ENCODE assay signal across 38 cellular contexts in the genomic region with DNA sequence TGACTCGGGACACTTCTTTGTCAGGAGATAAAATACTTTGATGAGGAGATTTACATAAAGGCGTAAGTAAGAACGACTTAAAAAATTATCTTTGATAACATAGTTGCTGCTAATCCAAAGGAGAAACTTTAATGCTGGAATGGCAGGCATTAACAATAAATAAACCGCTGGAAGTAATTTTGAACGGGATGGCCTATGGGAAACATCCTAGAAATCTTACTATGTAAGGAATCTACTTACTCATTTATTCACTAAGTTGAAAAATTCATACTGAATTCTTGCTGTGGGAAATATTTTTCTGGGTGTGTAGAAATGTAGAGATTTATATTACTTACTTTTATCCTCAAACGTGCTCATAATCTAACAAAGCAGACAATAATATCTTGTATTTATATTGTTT.
"Had no signal": no experiment of that assay in that cellular context is flagged by ENCODE, and none has a peak within 500 bp of the region (broad histone marks: within the 10 kb centered on the region; RNA-seq: fewer than 3 reads in every experiment).

No MANE protein-coding gene starts in this region.

- H3K27ac Mint-ChIP-seq: activated naive CD4-positive, alpha-beta T cell treated with anti-CD3 and anti-CD28 coated beads for 36 hours; activated naive CD4-positive, alpha-beta T cell treated with anti-CD3 and anti-CD28 coated beads, Interleukin-2, amount 10 ng/mL, durations not matched to agents 7 days and 5 days; activated naive CD4-positive, alpha-beta T cell treated with anti-CD3 and anti-CD28 coated beads, Interleukin-2, amount 50 U/mL, for 24 hours; activated naive CD4-positive, alpha-beta T cell treated with anti-CD3 and anti-CD28 coated beads, Interleukin-2, amount 50 U/mL, for 72 hours; activated naive CD8-positive, alpha-beta T cell; activated naive CD8-positive, alpha-beta T cell treated with anti-CD3 and anti-CD28 coated beads for 36 hours; activated naive CD8-positive, alpha-beta T cell treated with anti-CD3 and anti-CD28 coated beads, Interleukin-2, amount 10 ng/mL, durations not matched to agents 7 days and 5 days; activated naive CD8-positive, alpha-beta T cell treated with anti-CD3 and anti-CD28 coated beads, Interleukin-2, amount 50 U/mL, for 24 hours; activated T-cell treated with anti-CD3 and anti-CD28 coated beads, Interleukin-2, amount 50 U/mL, for 24 hours; activated T-cell treated with anti-CD3 and anti-CD28 coated beads, Interleukin-2, amount 50 U/mL, for 72 hours; activated T-helper 1 cell treated with anti-CD3 and anti-CD28 coated beads, Interleukin-12 subunit alpha, Interleukin-12 subunit beta, Interleukin-2, Interleukin-4 antibody, amounts not matched to agents 30 ng/mL and 10 ng/mL and 1 ng/mL, durations not matched to agents 14 hours and 24 hours and 36 hours; activated T-helper 17 cell treated with anti-CD3 and anti-CD28 coated beads, Interleukin-2, amount 50 U/mL, for 72 hours; activated T-helper 2 cell treated with anti-CD3 and anti-CD28 coated beads, Interferon-gamma antibody, Interleukin-2, Interleukin-4, amounts not matched to agents 10 μg/mL and 5 μg/mL and 100 μg/mL, durations not matched to agents 14 hours and 24 hours and 36 hours; brain had no signal

- H3K4me1 Mint-ChIP-seq: activated naive CD4-positive, alpha-beta T cell treated with anti-CD3 and anti-CD28 coated beads, Interleukin-2, amount 10 ng/mL, durations not matched to agents 7 days and 5 days; activated naive CD4-positive, alpha-beta T cell treated with anti-CD3 and anti-CD28 coated beads, Interleukin-2, amount 50 U/mL, for 24 hours; activated naive CD8-positive, alpha-beta T cell treated with anti-CD3 and anti-CD28 coated beads for 36 hours; activated naive CD8-positive, alpha-beta T cell treated with anti-CD3 and anti-CD28 coated beads, Interleukin-2, amount 10 ng/mL, durations not matched to agents 7 days and 5 days; activated naive CD8-positive, alpha-beta T cell treated with anti-CD3 and anti-CD28 coated beads, Interleukin-2, amount 50 U/mL, for 24 hours; activated T-helper 17 cell treated with anti-CD3 and anti-CD28 coated beads, Interleukin-2, amount 50 U/mL, for 72 hours; brain; central memory CD8-positive, alpha-beta T cell had no signal

- H3K9me3 ChIP-seq: adrenal gland, ascending aorta, body of pancreas, breast epithelium had no signal

- H3K27ac ChIP-seq: adrenal gland, ascending aorta, body of pancreas, brain microvascular endothelial cell, breast epithelium, cardiac muscle cell had no signal

- H3K4me1 ChIP-seq: adrenal gland, ascending aorta, body of pancreas, breast epithelium had no signal

- DNase-seq: activated effector memory CD4-positive, alpha-beta T cell treated with anti-CD3 and anti-CD28 coated beads, Interleukin-2, amount 50 U/mL, for 16 hours; activated effector memory CD4-positive, alpha-beta T cell treated with Interleukin-2 at 50 U/mL for 16 hours; activated gamma-delta T cell; activated gamma-delta T cell treated with Interleukin-2 at 50 U/mL for 16 hours; activated naive CD4-positive, alpha-beta T cell; activated naive CD4-positive, alpha-beta T cell treated with anti-CD3 and anti-CD28 coated beads for 36 hours; activated naive CD4-positive, alpha-beta T cell treated with anti-CD3 and anti-CD28 coated beads, Interleukin-2, amount 10 ng/mL, durations not matched to agents 7 days and 5 days; activated naive CD4-positive, alpha-beta T cell treated with anti-CD3 and anti-CD28 coated beads, Interleukin-2, amount 50 U/mL, for 16 hours; activated naive CD4-positive, alpha-beta T cell treated with Interleukin-2 at 50 U/mL for 16 hours; activated naive CD8-positive, alpha-beta T cell treated with anti-CD3 and anti-CD28 coated beads for 36 hours; activated naive CD8-positive, alpha-beta T cell treated with anti-CD3 and anti-CD28 coated beads, Interleukin-2, amount 10 ng/mL, durations not matched to agents 7 days and 5 days; activated naive CD8-positive, alpha-beta T cell treated with anti-CD3 and anti-CD28 coated beads, Interleukin-2, amount 50 U/mL, for 24 hours; activated T-cell treated with anti-CD3 and anti-CD28 coated beads, Interleukin-2, amount 50 U/mL, for 1 hour; activated T-cell treated with anti-CD3 and anti-CD28 coated beads, Interleukin-2, amount 50 U/mL, for 24 hours; activated T-cell treated with anti-CD3 and anti-CD28 coated beads, Interleukin-2, amount 50 U/mL, for 4 hours; activated T-cell treated with anti-CD3 and anti-CD28 coated beads, Interleukin-2, amount 50 U/mL, for 48 hours; activated T-cell treated with anti-CD3 and anti-CD28 coated beads, Interleukin-2, amount 50 U/mL, for 72 hours; adrenal gland; amniotic stem cell; amygdala; anterior cingulate cortex; aorta; body of pancreas; brain microvascular endothelial cell; caudate nucleus; central memory CD4-positive, alpha-beta T cell; cerebellar nuclear complex had no signal

- H3K36me3 Mint-ChIP-seq: activated naive CD4-positive, alpha-beta T cell treated with anti-CD3 and anti-CD28 coated beads, Interleukin-2, amount 10 ng/mL, durations not matched to agents 7 days and 5 days; activated naive CD4-positive, alpha-beta T cell treated with anti-CD3 and anti-CD28 coated beads, Interleukin-2, amount 50 U/mL, for 24 hours; activated naive CD4-positive, alpha-beta T cell treated with anti-CD3 and anti-CD28 coated beads, Interleukin-2, amount 50 U/mL, for 72 hours; activated naive CD8-positive, alpha-beta T cell; activated naive CD8-positive, alpha-beta T cell treated with anti-CD3 and anti-CD28 coated beads for 36 hours; activated naive CD8-positive, alpha-beta T cell treated with anti-CD3 and anti-CD28 coated beads, Interleukin-2, amount 10 ng/mL, durations not matched to agents 7 days and 5 days; brain had no signal

- H3K27me3 ChIP-seq: adrenal gland, ascending aorta, body of pancreas, brain microvascular endothelial cell, breast epithelium, cardiac muscle cell had no signal

- H3K4me3 ChIP-seq: adrenal gland, ascending aorta, body of pancreas, breast epithelium, cardiac muscle cell had no signal

- H3K4me3 Mint-ChIP-seq: activated naive CD4-positive, alpha-beta T cell treated with anti-CD3 and anti-CD28 coated beads for 36 hours; activated naive CD4-positive, alpha-beta T cell treated with anti-CD3 and anti-CD28 coated beads, Interleukin-2, amount 10 ng/mL, durations not matched to agents 7 days and 5 days; activated naive CD4-positive, alpha-beta T cell treated with anti-CD3 and anti-CD28 coated beads, Interleukin-2, amount 50 U/mL, for 24 hours; activated naive CD8-positive, alpha-beta T cell; activated naive CD8-positive, alpha-beta T cell treated with anti-CD3 and anti-CD28 coated beads for 36 hours; activated naive CD8-positive, alpha-beta T cell treated with anti-CD3 and anti-CD28 coated beads, Interleukin-2, amount 10 ng/mL, durations not matched to agents 7 days and 5 days; activated naive CD8-positive, alpha-beta T cell treated with anti-CD3 and anti-CD28 coated beads, Interleukin-2, amount 50 U/mL, for 24 hours; activated T-cell treated with anti-CD3 and anti-CD28 coated beads, Interleukin-2, amount 50 U/mL, for 24 hours; activated T-cell treated with anti-CD3 and anti-CD28 coated beads, Interleukin-2, amount 50 U/mL, for 4 hours; activated T-cell treated with anti-CD3 and anti-CD28 coated beads, Interleukin-2, amount 50 U/mL, for 72 hours; activated T-helper 1 cell treated with anti-CD3 and anti-CD28 coated beads, Interleukin-12 subunit alpha, Interleukin-12 subunit beta, Interleukin-2, Interleukin-4 antibody, amounts not matched to agents 30 ng/mL and 10 ng/mL and 1 ng/mL, durations not matched to agents 14 hours and 24 hours and 36 hours; activated T-helper 17 cell treated with anti-CD3 and anti-CD28 coated beads, Interleukin-2, amount 50 U/mL, for 72 hours; brain; central memory CD8-positive, alpha-beta T cell had no signal

- H3K27me3 Mint-ChIP-seq: activated naive CD4-positive, alpha-beta T cell treated with anti-CD3 and anti-CD28 coated beads, Interleukin-2, amount 10 ng/mL, durations not matched to agents 7 days and 5 days; activated naive CD4-positive, alpha-beta T cell treated with anti-CD3 and anti-CD28 coated beads, Interleukin-2, amount 50 U/mL, for 24 hours; activated naive CD8-positive, alpha-beta T cell; activated naive CD8-positive, alpha-beta T cell treated with anti-CD3 and anti-CD28 coated beads for 36 hours; activated naive CD8-positive, alpha-beta T cell treated with anti-CD3 and anti-CD28 coated beads, Interleukin-2, amount 10 ng/mL, durations not matched to agents 7 days and 5 days; activated naive CD8-positive, alpha-beta T cell treated with anti-CD3 and anti-CD28 coated beads, Interleukin-2, amount 50 U/mL, for 24 hours; activated T-cell treated with anti-CD3 and anti-CD28 coated beads, Interleukin-2, amount 50 U/mL, for 24 hours; activated T-helper 17 cell treated with anti-CD3 and anti-CD28 coated beads, Interleukin-2, amount 50 U/mL, for 72 hours; central memory CD8-positive, alpha-beta T cell had no signal

- H3K36me3 ChIP-seq: adrenal gland, ascending aorta, brain microvascular endothelial cell, breast epithelium, cardiac muscle cell had no signal
